8 cellular contexts compared by ENCODE assay signal in genomic region chr1:172638885-172639831, GRCh38. TPM values are rescaled to one million over a fixed set of nuclear protein-coding genes. Genes with fewer than 3 reads are reported as not detected.
DNase-seq lines count a peak whose midpoint lies in the region; FAIRE-seq and TF ChIP-seq lines count a peak whose summit lies in the region.

No MANE protein-coding gene starts in this region.

- peaks cover 2% of the 10 kb centered on the region for H3K9me3 Mint-ChIP-seq in activated naive CD4-positive, alpha-beta T cell treated with anti-CD3 and anti-CD28 coated beads, Interleukin-2, amount 10 ng/mL, durations not matched to agents 7 days and 5 days

- peak overlapping the region; percentile 38 for H3K4me3 Mint-ChIP-seq in activated naive CD4-positive, alpha-beta T cell treated with anti-CD3 and anti-CD28 coated beads, Interleukin-2, amount 10 ng/mL, durations not matched to agents 7 days and 5 days

- DNase-seq in CMK (ENCODE audit: low read depth): peak; percentile 67
- peak; percentile 26 for DNase-seq in H54 (ENCODE audit: insufficient read length, low spot score)
- peak; percentile 91 for DNase-seq in RWPE1 (ENCODE audit: low spot score)
- DNase-seq in activated naive CD4-positive, alpha-beta T cell treated with anti-CD3 and anti-CD28 coated beads, Interleukin-2, amount 10 ng/mL, durations not matched to agents 7 days and 5 days: peak; percentile 84
- DNase-seq in myocyte (ENCODE audit: low read depth): peak; percentile 66
- DNase-seq in NCI-H2107 treated with DMSO at 0.1 percent for 48 hours (lab: John Stamatoyannopoulos, UW; ENCODE audit: unreplicated experiment): no peak
- DNase-seq in NCI-H69 (lab: John Stamatoyannopoulos, UW): no peak
- no peak for DNase-seq in NCI-H1694 (lab: John Stamatoyannopoulos, UW)

- peaks cover 3% of the 10 kb centered on the region for H3K36me3 Mint-ChIP-seq in activated naive CD4-positive, alpha-beta T cell treated with anti-CD3 and anti-CD28 coated beads, Interleukin-2, amount 10 ng/mL, durations not matched to agents 7 days and 5 days

- CTCF ChIA-PET in RWPE1 (lab: Yijun Ruan, JAX): interaction anchor here (0.6 kb wide), 1 partner anchor 19 kb away, joined by 6 read pairs; no protein-coding TSS in a partner anchor
- CTCF ChIA-PET in activated naive CD4-positive, alpha-beta T cell treated with anti-CD3 and anti-CD28 coated beads, Interleukin-2, amount 10 ng/mL, durations not matched to agents 7 days and 5 days (lab: Charles Lee): interaction anchor here (0.7 to 3.5 kb wide), 9 partner anchors 9 to 88 kb away, joined by 3 to 14 read pairs (median 3); no protein-coding TSS in a partner anchor

- peak; percentile 33 for FAIRE-seq in H54 (lab: Jason Lieb, UNC)

- H3K27ac ChIP-seq in RWPE1: peak overlapping the region; percentile 70

- peak overlapping the region; percentile 85 for H3K27ac Mint-ChIP-seq in activated naive CD4-positive, alpha-beta T cell treated with anti-CD3 and anti-CD28 coated beads, Interleukin-2, amount 10 ng/mL, durations not matched to agents 7 days and 5 days

- TF ChIP-seq CTCF in RWPE1 (conservative IDR thresholded peaks at IDR 0.05; ENCODE audit: low read depth): no peak

- peaks cover 70% of the 10 kb centered on the region for H3K4me1 Mint-ChIP-seq in activated naive CD4-positive, alpha-beta T cell treated with anti-CD3 and anti-CD28 coated beads, Interleukin-2, amount 10 ng/mL, durations not matched to agents 7 days and 5 days

- no peak for TF ChIP-seq POLR2A in H54 (IDR thresholded peaks at IDR 0.05; ENCODE audit: low read depth, low read length)

- POLR2A ChIA-PET in RWPE1 (lab: Yijun Ruan, JAX; ENCODE audit: low non-redundant PET): no interaction called here

- peaks cover 47% of the 10 kb centered on the region for H3K27me3 Mint-ChIP-seq in activated naive CD4-positive, alpha-beta T cell treated with anti-CD3 and anti-CD28 coated beads, Interleukin-2, amount 10 ng/mL, durations not matched to agents 7 days and 5 days

RNA-seq across cellular contexts. Expression of gene FASLG, which starts 19.7 kb away (rescaled TPM):
- total RNA-seq in myocyte: not detected in 2 replicates
- not detected for polyA plus RNA-seq in myocyte (2012)

Comparison
In these comparisons a context has a peak if more than half of its experiments do, and no peak if none do; other contexts are left out.
1. DNase-seq: peak in CMK (single experiment), H54 (single experiment), RWPE1 (single experiment), activated naive CD4-positive, alpha-beta T cell treated with anti-CD3 and anti-CD28 coated beads, Interleukin-2, amount 10 ng/mL, durations not matched to agents 7 days and 5 days (single experiment) and myocyte (single experiment); none in NCI-H2107 treated with DMSO at 0.1 percent for 48 hours (single experiment), NCI-H69 (single experiment) and NCI-H1694 (single experiment).